ENCODE assay signal across 9 cellular contexts in the genomic region with DNA sequence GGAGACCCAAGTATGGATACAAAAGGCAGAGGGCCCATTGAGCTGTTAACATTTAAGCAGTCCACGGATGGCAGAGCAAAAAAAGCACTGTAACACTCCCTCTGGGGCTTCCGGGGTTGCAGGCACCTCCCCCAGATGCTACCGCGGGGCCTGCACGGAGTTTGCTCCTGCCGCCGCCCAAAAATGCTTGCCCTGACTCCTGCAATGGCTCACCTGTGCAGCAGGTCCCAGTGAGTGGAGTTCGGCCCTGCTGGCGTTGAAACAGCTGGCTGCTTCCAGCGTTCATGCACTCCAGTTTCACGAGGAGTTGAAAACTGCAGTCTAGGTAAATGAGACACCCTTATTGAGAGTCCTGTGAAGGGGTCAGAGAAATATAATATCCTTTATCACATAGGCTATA.
"Had no signal": no experiment of that assay in that cellular context is flagged by ENCODE, and none has a peak within 500 bp of the region (broad histone marks: within the 10 kb centered on the region; RNA-seq: fewer than 3 reads in every experiment).

No MANE protein-coding gene starts in this region.

- H3K4me3 ChIP-seq: GM23248, HAP-1 had no signal

- H3K9me3 ChIP-seq: HAP-1 had no signal

- H3K36me3 ChIP-seq: HAP-1 had no signal

- FAIRE-seq: HTR-8/SVneo had no signal

- DNase-seq: GM23248, GOT3, H7, HFFc6, KBM-7 had no signal

- H2AFZ ChIP-seq: GM23248 had no signal

- H3K27ac ChIP-seq: GM23248, HL-60 had no signal

- ATAC-seq: HCT116 had no signal

- H3K4me1 ChIP-seq: HAP-1 had no signal

- H3K9ac ChIP-seq: GM23248 had no signal
